In genomic region chr7:55502988-55503514, GRCh38 we compare ENCODE assay signal across 15 cellular contexts.
DNase-seq lines count a peak whose midpoint lies in the region; ATAC-seq and TF ChIP-seq lines count a peak whose summit lies in the region.
"Had no signal": no experiment of that assay in that cellular context is flagged by ENCODE, and none has a peak within 500 bp of the region (broad histone marks: within the 10 kb centered on the region; RNA-seq: fewer than 3 reads in every experiment).

No MANE protein-coding gene starts in this region.

- peaks cover 71% of the 10 kb centered on the region for H3K4me1 ChIP-seq in MM.1S (ENCODE audit: low read length)
- H3K4me1 ChIP-seq in GM23248 (ENCODE audit: insufficient read depth), result peaks cover 16% of the 10 kb centered on the region
- H3K4me1 ChIP-seq: Peyer's patch, suprapubic skin had no signal

- H3K4me3 Mint-ChIP-seq in CD4-positive, alpha-beta T cell, result no peak overlapping the region
- H3K4me3 Mint-ChIP-seq in activated T-helper 1 cell treated with anti-CD3 and anti-CD28 coated beads, Interleukin-12 subunit alpha, Interleukin-12 subunit beta, Interleukin-2, Interleukin-4 antibody, amounts not matched to agents 30 ng/mL and 10 ng/mL and 1 ng/mL, durations not matched to agents 14 hours and 24 hours and 36 hours, result no peak overlapping the region

- intact Hi-C loops in CD4-positive, alpha-beta T cell (cut with DNase I, micrococcal nuclease), result loop anchor here in 1 of 2 experiments (10.0 kb wide), 1 partner anchor 68 kb away; no protein-coding TSS in a partner anchor
- intact Hi-C loops in activated T-helper 1 cell treated with anti-CD3 and anti-CD28 coated beads, Interleukin-12 subunit alpha, Interleukin-12 subunit beta, Interleukin-2, Interleukin-4 antibody, amounts not matched to agents 30 ng/mL and 10 ng/mL and 1 ng/mL, durations not matched to agents 14 hours and 24 hours and 36 hours (cut with micrococcal nuclease), result no loop called here

- H3K9ac ChIP-seq in MM.1S (ENCODE audit: low read length), result peak overlapping the region; percentile 52
- no peak overlapping the region for H3K9ac ChIP-seq in GM23248

- H3F3A ChIP-seq in MM.1S (ENCODE audit: insufficient read depth, low read length) (peaks cover 46% of the 10 kb centered on the region), GM23248 (ENCODE audit: insufficient read depth) (0 out of 2 replicates have a peak, but pooled peaks cover 4% of the 10 kb centered on the region)

- H3K9me2 ChIP-seq in MM.1S (replicated peaks; ENCODE audit: insufficient read depth, low read length), result no peaks in the 10 kb centered on the region
- no peaks in the 10 kb centered on the region for H3K9me2 ChIP-seq in GM23248 (ENCODE audit: insufficient read depth)

- peak; percentile 22 for ATAC-seq in CD4-positive, alpha-beta T cell (ENCODE audit: poor library complexity)
- ATAC-seq: K562, right cardiac atrium had no signal

- no peaks in the 10 kb centered on the region for H3K9me3 ChIP-seq in CD4-positive, alpha-beta T cell (ENCODE audit: control insufficient read depth, low read length)
- H3K9me3 ChIP-seq in MM.1S (replicated peaks; ENCODE audit: insufficient read depth, low read length) (no peaks in the 10 kb centered on the region), GM23248 (ENCODE audit: low read depth) (no peaks in the 10 kb centered on the region)
- H3K9me3 ChIP-seq: Peyer's patch, suprapubic skin had no signal

- H3K4me3 ChIP-seq in MM.1S (ENCODE audit: low read length) (no peak overlapping the region), GM23248 (no peak overlapping the region)
- H3K4me3 ChIP-seq: K562, Peyer's patch, suprapubic skin had no signal

- CTCF ChIA-PET in CD4-positive, alpha-beta T cell (lab: Charles Lee), result no interaction called here

- H3K4me1 Mint-ChIP-seq in CD4-positive, alpha-beta T cell (ENCODE audit: low read depth), result peaks cover 88% of the 10 kb centered on the region
- H3K4me1 Mint-ChIP-seq in activated T-helper 1 cell treated with anti-CD3 and anti-CD28 coated beads, Interleukin-12 subunit alpha, Interleukin-12 subunit beta, Interleukin-2, Interleukin-4 antibody, amounts not matched to agents 30 ng/mL and 10 ng/mL and 1 ng/mL, durations not matched to agents 14 hours and 24 hours and 36 hours (ENCODE audit: low read depth), result peaks cover 76% of the 10 kb centered on the region

- H3K36me3 Mint-ChIP-seq in CD4-positive, alpha-beta T cell (ENCODE audit: low read depth), result peaks cover 62% of the 10 kb centered on the region
- peaks cover 28% of the 10 kb centered on the region for H3K36me3 Mint-ChIP-seq in activated T-helper 1 cell treated with anti-CD3 and anti-CD28 coated beads, Interleukin-12 subunit alpha, Interleukin-12 subunit beta, Interleukin-2, Interleukin-4 antibody, amounts not matched to agents 30 ng/mL and 10 ng/mL and 1 ng/mL, durations not matched to agents 14 hours and 24 hours and 36 hours (ENCODE audit: low read depth)

- H2AFZ ChIP-seq in MM.1S (ENCODE audit: low read length) (no peak overlapping the region), GM23248 (no peak overlapping the region)

- H3K27ac Mint-ChIP-seq in CD4-positive, alpha-beta T cell, result peak overlapping the region; percentile 70
- H3K27ac Mint-ChIP-seq in activated T-helper 1 cell treated with anti-CD3 and anti-CD28 coated beads, Interleukin-12 subunit alpha, Interleukin-12 subunit beta, Interleukin-2, Interleukin-4 antibody, amounts not matched to agents 30 ng/mL and 10 ng/mL and 1 ng/mL, durations not matched to agents 14 hours and 24 hours and 36 hours, result peak overlapping the region; percentile 24

- H3K79me2 ChIP-seq in MM.1S (ENCODE audit: low read length) (peaks cover 99% of the 10 kb centered on the region), GM23248 (ENCODE audit: insufficient read depth) (peaks cover 62% of the 10 kb centered on the region)

- 77 to 81% methylated on average over 7 of the region's 7 CpGs for WGBS in GM23248 (ENCODE audit: low coverage in 1 of 2, low lambda C conversion rate in 2 of 2, missing lambda C conversion rate in 2 of 2), 2 experiments

- H4K20me1 ChIP-seq in MM.1S (ENCODE audit: insufficient read depth, low read length), result no peaks in the 10 kb centered on the region
- no peaks in the 10 kb centered on the region for H4K20me1 ChIP-seq in GM23248 (ENCODE audit: insufficient read depth)

- POLR2A ChIA-PET in CD4-positive, alpha-beta T cell (lab: Charles Lee), result no interaction called here

- H3K27me3 Mint-ChIP-seq in CD4-positive, alpha-beta T cell, result no peaks in the 10 kb centered on the region
- no peaks in the 10 kb centered on the region for H3K27me3 Mint-ChIP-seq in activated T-helper 1 cell treated with anti-CD3 and anti-CD28 coated beads, Interleukin-12 subunit alpha, Interleukin-12 subunit beta, Interleukin-2, Interleukin-4 antibody, amounts not matched to agents 30 ng/mL and 10 ng/mL and 1 ng/mL, durations not matched to agents 14 hours and 24 hours and 36 hours (ENCODE audit: insufficient read depth)

- no peak overlapping the region for H3K27ac ChIP-seq in CD4-positive, alpha-beta T cell (ENCODE audit: low read depth, low read length)
- peak overlapping the region; percentile 90 for H3K27ac ChIP-seq in MM.1S (ENCODE audit: low read length)
- no peak overlapping the region for H3K27ac ChIP-seq in GM23248
- H3K27ac ChIP-seq: Peyer's patch, suprapubic skin, WERI-Rb-1 had no signal

- no peak for DNase-seq in CD4-positive, alpha-beta T cell
- DNase-seq in MM.1S (peak; percentile 44), NCI-H2227 treated with DMSO at 0.1 percent for 48 hours (lab: John Stamatoyannopoulos, UW) (peak; percentile 55), NCI-H1048 (lab: John Stamatoyannopoulos, UW) (no peak), SKM-1 treated with dmso at 0.1 percent for 144 hours (lab: John Stamatoyannopoulos, UW; ENCODE audit: unreplicated experiment) (no peak), GM23248 (no peak), KBM-7 (no peak)
- DNase-seq in activated T-helper 1 cell treated with anti-CD3 and anti-CD28 coated beads, Interleukin-12 subunit alpha, Interleukin-12 subunit beta, Interleukin-2, Interleukin-4 antibody, amounts not matched to agents 30 ng/mL and 10 ng/mL and 1 ng/mL, durations not matched to agents 14 hours and 24 hours and 36 hours (ENCODE audit: low spot score), result no peak
- DNase-seq: NCI-H2171; right cardiac atrium; stimulated activated CD4-positive, alpha-beta T cell treated with anti-CD3 and anti-CD28 coated beads, Interleukin-2, amount 100 ng/mL, for 24 hours; WERI-Rb-1 had no signal

- in situ Hi-C loops in GM23248 (cut with MboI) (no loop called here), KBM-7 (cut with MboI; ENCODE audit: low pct_unique_long_range_greater_than_20kb, low sequenced_read_pairs) (no loop called here)

- no peaks in the 10 kb centered on the region for H3K27me3 ChIP-seq in CD4-positive, alpha-beta T cell (ENCODE audit: control insufficient read depth, insufficient read depth, low read length)
- H3K27me3 ChIP-seq in MM.1S (replicated peaks; ENCODE audit: insufficient read depth, low read length) (no peaks in the 10 kb centered on the region), GM23248 (replicated peaks; ENCODE audit: insufficient read depth) (no peaks in the 10 kb centered on the region)
- H3K27me3 ChIP-seq: Peyer's patch, suprapubic skin had no signal

- no peaks in the 10 kb centered on the region for H3K9me3 Mint-ChIP-seq in CD4-positive, alpha-beta T cell
- no peaks in the 10 kb centered on the region for H3K9me3 Mint-ChIP-seq in activated T-helper 1 cell treated with anti-CD3 and anti-CD28 coated beads, Interleukin-12 subunit alpha, Interleukin-12 subunit beta, Interleukin-2, Interleukin-4 antibody, amounts not matched to agents 30 ng/mL and 10 ng/mL and 1 ng/mL, durations not matched to agents 14 hours and 24 hours and 36 hours

- no peak for TF ChIP-seq CTCF in CD4-positive, alpha-beta T cell (IDR thresholded peaks at IDR 0.05)
- TF ChIP-seq CTCF in MM.1S (IDR thresholded peaks at IDR 0.05; ENCODE audit: low read length), result no peak

- H3K36me3 ChIP-seq in MM.1S (replicated peaks; ENCODE audit: insufficient read depth, low read length) (peaks cover 18% of the 10 kb centered on the region), GM23248 (ENCODE audit: low read depth) (no peaks in the 10 kb centered on the region)
- H3K36me3 ChIP-seq: suprapubic skin, WERI-Rb-1 had no signal

- H3K4me2 ChIP-seq in MM.1S (ENCODE audit: low read depth, low read length) (peak overlapping the region; percentile 33; the same call in 1 of the 2 replicates), GM23248 (ENCODE audit: unreplicated experiment) (no peak overlapping the region)

Comparison
In these comparisons a context has a peak if more than half of its experiments do, and no peak if none do; other contexts are left out.
1. DNase-seq: peak in MM.1S (single experiment) and NCI-H2227 treated with DMSO at 0.1 percent for 48 hours (single experiment); none in CD4-positive, alpha-beta T cell (0 of 10), activated T-helper 1 cell treated with anti-CD3 and anti-CD28 coated beads, Interleukin-12 subunit alpha, Interleukin-12 subunit beta, Interleukin-2, Interleukin-4 antibody, amounts not matched to agents 30 ng/mL and 10 ng/mL and 1 ng/mL, durations not matched to agents 14 hours and 24 hours and 36 hours (single experiment), NCI-H1048 (single experiment), SKM-1 treated with dmso at 0.1 percent for 144 hours (single experiment), GM23248 (single experiment) and KBM-7 (single experiment).